In genomic region chr14:97408937-97409860, GRCh38 we compare ENCODE assay signal across 15 cellular contexts.
A peak's percentile ranks its signal among the peaks of the same experiment; 100 is the strongest.
DNase-seq lines count a peak whose midpoint lies in the region; ATAC-seq and TF ChIP-seq lines count a peak whose summit lies in the region.
"Had no signal": no experiment of that assay in that cellular context is flagged by ENCODE, and none has a peak within 500 bp of the region (broad histone marks: within the 10 kb centered on the region; RNA-seq: fewer than 3 reads in every experiment).

No MANE protein-coding gene starts in this region.

- CTCF ChIA-PET in activated CD4-positive, alpha-beta memory T cell treated with anti-CD3 and anti-CD28 coated beads, Interleukin-2, amount 10 ng/mL, durations not matched to agents 7 days and 5 days (lab: Charles Lee): interaction anchor here (0.6 to 1.0 kb wide), 5 partner anchors 28 to 1614 kb away, joined by 3 to 4 read pairs (median 3); no protein-coding TSS in a partner anchor

- peaks cover 2% of the 10 kb centered on the region for H3K36me3 Mint-ChIP-seq in activated CD4-positive, alpha-beta memory T cell treated with anti-CD3 and anti-CD28 coated beads, Interleukin-2, amount 10 ng/mL, durations not matched to agents 7 days and 5 days (ENCODE audit: low read depth)
- H3K36me3 Mint-ChIP-seq in mesothelial cell of epicardium: no peaks in the 10 kb centered on the region
- H3K36me3 Mint-ChIP-seq: CD14-positive monocyte had no signal

- peak overlapping the region; percentile 48 for H3K27ac ChIP-seq in caudate nucleus (ENCODE audit: low read depth, low read length)
- H3K27ac ChIP-seq: GM23248 had no signal

- ATAC-seq in GM18502 (IDR thresholded peaks at IDR 0.05; ENCODE audit: poor library complexity, unreplicated experiment) (peak; percentile 47), GM21717 (IDR thresholded peaks at IDR 0.05; ENCODE audit: unreplicated experiment) (no peak)
- ATAC-seq: Right ventricle myocardium inferior, sciatic nerve had no signal

- peaks cover 32% of the 10 kb centered on the region for H3K4me1 Mint-ChIP-seq in activated CD4-positive, alpha-beta memory T cell treated with anti-CD3 and anti-CD28 coated beads, Interleukin-2, amount 10 ng/mL, durations not matched to agents 7 days and 5 days
- H3K4me1 Mint-ChIP-seq in mesothelial cell of epicardium: peaks cover 16% of the 10 kb centered on the region
- H3K4me1 Mint-ChIP-seq: CD14-positive monocyte had no signal

- H3K27ac Mint-ChIP-seq in activated CD4-positive, alpha-beta memory T cell treated with anti-CD3 and anti-CD28 coated beads, Interleukin-2, amount 10 ng/mL, durations not matched to agents 7 days and 5 days: peak overlapping the region; percentile 92
- no peak overlapping the region for H3K27ac Mint-ChIP-seq in mesothelial cell of epicardium
- H3K27ac Mint-ChIP-seq: CD14-positive monocyte had no signal

- TF ChIP-seq CTCF in mesothelial cell of epicardium (IDR thresholded peaks at IDR 0.05; ENCODE audit: unreplicated experiment): no peak

- no peaks in the 10 kb centered on the region for H3K9me3 Mint-ChIP-seq in activated CD4-positive, alpha-beta memory T cell treated with anti-CD3 and anti-CD28 coated beads, Interleukin-2, amount 10 ng/mL, durations not matched to agents 7 days and 5 days
- no peaks in the 10 kb centered on the region for H3K9me3 Mint-ChIP-seq in mesothelial cell of epicardium

- POLR2A ChIA-PET in activated CD4-positive, alpha-beta memory T cell treated with anti-CD3 and anti-CD28 coated beads, Interleukin-2, amount 10 ng/mL, durations not matched to agents 7 days and 5 days (lab: Charles Lee): interaction anchor here (0.6 to 2.8 kb wide), 12 partner anchors 8 to 1863 kb away, joined by 3 to 23 read pairs (median 3); partner anchors contain the start of genes BCL11B and VRK1

- H3K27me3 Mint-ChIP-seq in activated CD4-positive, alpha-beta memory T cell treated with anti-CD3 and anti-CD28 coated beads, Interleukin-2, amount 10 ng/mL, durations not matched to agents 7 days and 5 days: no peaks in the 10 kb centered on the region
- peaks cover 16% of the 10 kb centered on the region for H3K27me3 Mint-ChIP-seq in mesothelial cell of epicardium (ENCODE audit: low read depth)

- DNase-seq in activated CD4-positive, alpha-beta memory T cell treated with anti-CD3 and anti-CD28 coated beads, Interleukin-2, amount 10 ng/mL, durations not matched to agents 7 days and 5 days: peak; percentile 61
- DNase-seq in caudate nucleus (lab: John Stamatoyannopoulos, UW) (peak in 5 of 61 donors; percentile 11 to 26 (median 22)), mesothelial cell of epicardium (ENCODE audit: low spot score in 2 of 2, unreplicated experiment in 2 of 2) (no peak), NOMO-1 treated with DMSO at 0.1 percent for 48 hours (lab: John Stamatoyannopoulos, UW; ENCODE audit: unreplicated experiment) (no peak), GOT3 (lab: John Stamatoyannopoulos, UW) (no peak)
- DNase-seq in stimulated activated CD4-positive, alpha-beta T cell treated with anti-CD3 and anti-CD28 coated beads, TNF-alpha, amount 100 ng/mL, for 24 hours (ENCODE audit: low read depth in 3 of 3): peak in 2 of 3 experiments; percentile 22 to 47
- DNase-seq: anterior cingulate cortex; effector CD4-positive, alpha-beta T cell; GM23248; NCI-H446 had no signal

- H3K4me3 Mint-ChIP-seq in activated CD4-positive, alpha-beta memory T cell treated with anti-CD3 and anti-CD28 coated beads, Interleukin-2, amount 10 ng/mL, durations not matched to agents 7 days and 5 days: peak overlapping the region; percentile 58
- H3K4me3 Mint-ChIP-seq in mesothelial cell of epicardium: no peak overlapping the region

Comparison
In these comparisons a context has a peak if more than half of its experiments do, and no peak if none do; other contexts are left out.
1. DNase-seq: peak in activated CD4-positive, alpha-beta memory T cell treated with anti-CD3 and anti-CD28 coated beads, Interleukin-2, amount 10 ng/mL, durations not matched to agents 7 days and 5 days (single experiment) and stimulated activated CD4-positive, alpha-beta T cell treated with anti-CD3 and anti-CD28 coated beads, TNF-alpha, amount 100 ng/mL, for 24 hours (2 of 3); none in mesothelial cell of epicardium (0 of 2), NOMO-1 treated with DMSO at 0.1 percent for 48 hours (single experiment) and GOT3 (single experiment).